ENCODE assay signal across 8 cellular contexts in genomic region chr14:105300542-105301102, GRCh38. TPM values are rescaled to one million over a fixed set of nuclear protein-coding genes. Genes with fewer than 3 reads are reported as not detected.
DNase-seq lines count a peak whose midpoint lies in the region; ATAC-seq and TF ChIP-seq lines count a peak whose summit lies in the region.

TSS of gene BRF1 (minus strand) at chr14:105301001. CDS start at chr14:105300629, 372 bp downstream.

- no peaks in the 10 kb centered on the region for H3K36me3 ChIP-seq in prostate gland

- H3K27me3 Mint-ChIP-seq in T-helper 1 cell treated with Interleukin-12 subunit alpha and Interleukin-12 subunit beta and Interleukin-4 antibody, amounts not matched to agents 30 μg/mL and 1 μg/mL, for 36 hours (ENCODE audit: low read depth), result no peaks in the 10 kb centered on the region

- intact Hi-C loops in left cardiac atrium (cut with DNase I) (no loop called here), prostate gland (cut with DNase I) (loop anchor here (1.0 kb wide), 1 partner anchor 14 kb away; the partner anchor contains the start of gene PACS2)

- peaks cover 9% of the 10 kb centered on the region for H3K36me3 Mint-ChIP-seq in T-helper 1 cell treated with Interleukin-12 subunit alpha and Interleukin-12 subunit beta and Interleukin-4 antibody, amounts not matched to agents 30 μg/mL and 1 μg/mL, for 36 hours (ENCODE audit: low read depth)

- peak within 1 kb of the TSS; percentile 92 for H3K27ac Mint-ChIP-seq in T-helper 1 cell treated with Interleukin-12 subunit alpha and Interleukin-12 subunit beta and Interleukin-4 antibody, amounts not matched to agents 30 μg/mL and 1 μg/mL, for 36 hours

- no peak for TF ChIP-seq POLR2A in prostate gland (IDR thresholded peaks at IDR 0.05)

- no peaks in the 10 kb centered on the region for H3K27me3 ChIP-seq in prostate gland (replicated peaks; ENCODE audit: insufficient read depth)

- DNase-seq in GM10266 (ENCODE audit: extremely low spot score) (peak; percentile 99), HFF-Myc (ENCODE audit: extremely low read depth, low read depth) (no peak), NAMALWA (ENCODE audit: low spot score) (peak; percentile 91), amniotic epithelial cell (ENCODE audit: low read depth) (peak; percentile 84), left cardiac atrium (peak; percentile 96), prostate gland (ENCODE audit: low spot score) (peak; percentile 93), ureter (ENCODE audit: low spot score) (peak; percentile 94)

- 2% methylated on average over 24 of the region's 90 CpGs for WGBS in prostate gland

- no peaks in the 10 kb centered on the region for H3K9me3 Mint-ChIP-seq in T-helper 1 cell treated with Interleukin-12 subunit alpha and Interleukin-12 subunit beta and Interleukin-4 antibody, amounts not matched to agents 30 μg/mL and 1 μg/mL, for 36 hours

- peak within 1 kb of the TSS; percentile 96 to 97 for H3K27ac ChIP-seq in prostate gland

- H3K4me3 ChIP-seq in HFF-Myc (replicated peaks; ENCODE audit: low read depth, low read length), result peak within 1 kb of the TSS; percentile 85
- peak within 1 kb of the TSS; percentile 70 to 71 for H3K4me3 ChIP-seq in prostate gland

- TF ChIP-seq CTCF in GM10266 (IDR thresholded peaks at IDR 0.05; ENCODE audit: control insufficient read depth, insufficient read depth, low read depth, missing control alignments) (no peak), HFF-Myc (IDR thresholded peaks at IDR 0.05; ENCODE audit: low read depth, low read length, missing control alignments) (no peak), prostate gland (IDR thresholded peaks at IDR 0.05) (peak in 1 of 4 experiments; percentile 23)

- H3K4me3 Mint-ChIP-seq in T-helper 1 cell treated with Interleukin-12 subunit alpha and Interleukin-12 subunit beta and Interleukin-4 antibody, amounts not matched to agents 30 μg/mL and 1 μg/mL, for 36 hours, result peak within 1 kb of the TSS; percentile 90

- ATAC-seq in left cardiac atrium, result peak; percentile 95 to 96

- peaks cover 22% of the 10 kb centered on the region for H3K4me1 Mint-ChIP-seq in T-helper 1 cell treated with Interleukin-12 subunit alpha and Interleukin-12 subunit beta and Interleukin-4 antibody, amounts not matched to agents 30 μg/mL and 1 μg/mL, for 36 hours (ENCODE audit: low read depth)

- H3K9me3 ChIP-seq in prostate gland, result no peaks in the 10 kb centered on the region

- peaks cover 3% of the 10 kb centered on the region for H3K4me1 ChIP-seq in prostate gland (replicated peaks)

RNA-seq across cellular contexts. Expression of gene BRF1, which starts in this region (rescaled TPM):
- total RNA-seq in left cardiac atrium, result 10 to 100 TPM; 18.8 to 20.0 TPM
- 10 to 100 TPM; 64.9 to 88.9 TPM for total RNA-seq in prostate gland
- total RNA-seq in ureter, result 48.7 TPM
